9 cellular contexts compared by ENCODE assay signal in genomic region chr7:158592541-158592940, GRCh38. TPM values are rescaled to one million over a fixed set of nuclear protein-coding genes. Genes with fewer than 3 reads are reported as not detected.
"Had no signal": no experiment of that assay in that cellular context is flagged by ENCODE, and none has a peak within 500 bp of the region (broad histone marks: within the 10 kb centered on the region; RNA-seq: fewer than 3 reads in every experiment).

No MANE protein-coding gene starts in this region.

- H3K27ac Mint-ChIP-seq: GM23338, H9 had no signal

- H3K4me3 Mint-ChIP-seq: GM23338, H9 had no signal

- H3K4me3 ChIP-seq: GM23338 had no signal

- FAIRE-seq: H1, H54 had no signal

- DNase-seq: H9, HCEC 1CT, IMR-90, KBM-7 had no signal

- H3K27ac ChIP-seq: HL-60, KMS-11 had no signal

- ATAC-seq: GM23338 had no signal

RNA-seq across cellular contexts. Expression of gene PTPRN2, which starts 4.9 kb away (rescaled TPM):
- total RNA-seq: IMR-90 had no signal
